ENCODE assay signal across 18 cellular contexts in genomic region chr1:180836414-180836813, GRCh38.
DNase-seq lines count a peak whose midpoint lies in the region; ATAC-seq and TF ChIP-seq lines count a peak whose summit lies in the region.
"Had no signal": no experiment of that assay in that cellular context is flagged by ENCODE, and none has a peak within 500 bp of the region (broad histone marks: within the 10 kb centered on the region; RNA-seq: fewer than 3 reads in every experiment).

No MANE protein-coding gene starts in this region.

- H3K27me3 ChIP-seq in HAP-1 (ENCODE audit: low read depth) (no peaks in the 10 kb centered on the region), endodermal cell (ENCODE audit: control insufficient read depth, insufficient read depth, low read length, poor library complexity, severe bottlenecking) (no peaks in the 10 kb centered on the region)
- H3K27me3 ChIP-seq: SJCRH30 had no signal

- H3K9me3 ChIP-seq in HAP-1 (no peaks in the 10 kb centered on the region), T-helper 17 cell (ENCODE audit: control insufficient read depth, low read length, poor library complexity, severe bottlenecking) (peaks cover 2% of the 10 kb centered on the region), endodermal cell (ENCODE audit: control insufficient read depth, low read length) (peaks cover 23% of the 10 kb centered on the region)

- peak; percentile 66 to 68 for DNase-seq in HAP-1 (ENCODE audit: low spot score in 2 of 2)
- DNase-seq in T-helper 17 cell = no peak
- DNase-seq in endodermal cell = no peak
- no peak for DNase-seq in neural crest cell (ENCODE audit: low read depth, low spot score)
- no peak for DNase-seq in NCI-H526 (lab: John Stamatoyannopoulos, UW)
- no peak for DNase-seq in MV-4-11 (lab: John Stamatoyannopoulos, UW)
- no peak for DNase-seq in GM03348 (ENCODE audit: low spot score)
- DNase-seq: DND-41, KG1, NCI-H1092 treated with DMSO at 0.1 percent for 48 hours, NCI-H1436 treated with DMSO at 0.1 percent for 48 hours, NCI-H1930, NCI-H226, NCI-H524, NCI-H82, SJCRH30 had no signal

- H3K27me3 Mint-ChIP-seq in T-helper 17 cell (no peaks in the 10 kb centered on the region), endodermal cell (ENCODE audit: insufficient read depth) (no peaks in the 10 kb centered on the region), neural crest cell (ENCODE audit: low read depth) (no peaks in the 10 kb centered on the region)
- H3K27me3 Mint-ChIP-seq: CD4-positive, CD25-positive, alpha-beta regulatory T cell had no signal

- H3K36me3 ChIP-seq in HAP-1 (replicated peaks) = peaks cover 4% of the 10 kb centered on the region
- H3K36me3 ChIP-seq in endodermal cell (ENCODE audit: control insufficient read depth, insufficient read depth, low read length) = no peaks in the 10 kb centered on the region

- no peak overlapping the region for H3K4me3 Mint-ChIP-seq in T-helper 17 cell
- H3K4me3 Mint-ChIP-seq in endodermal cell = no peak overlapping the region
- peak overlapping the region; percentile 80 for H3K4me3 Mint-ChIP-seq in neural crest cell

- no peak for ATAC-seq in T-helper 17 cell
- no peak for ATAC-seq in GM18867 (IDR thresholded peaks at IDR 0.05; ENCODE audit: unreplicated experiment)

- H3K27ac Mint-ChIP-seq in T-helper 17 cell = peak overlapping the region; percentile 47
- H3K27ac Mint-ChIP-seq in endodermal cell = no peak overlapping the region
- peak overlapping the region; percentile 94 for H3K27ac Mint-ChIP-seq in neural crest cell (ENCODE audit: unreplicated experiment)

- peaks cover 14% of the 10 kb centered on the region for H3K4me1 Mint-ChIP-seq in T-helper 17 cell
- peaks cover 9% of the 10 kb centered on the region for H3K4me1 Mint-ChIP-seq in endodermal cell
- H3K4me1 Mint-ChIP-seq in neural crest cell = peaks cover 49% of the 10 kb centered on the region

- H3K4me1 ChIP-seq in HAP-1 (peaks cover 24% of the 10 kb centered on the region), endodermal cell (ENCODE audit: control insufficient read depth, insufficient read depth, low read length) (no peaks in the 10 kb centered on the region)
- H3K4me1 ChIP-seq: SJCRH30 had no signal

- TF ChIP-seq CTCF in endodermal cell (conservative IDR thresholded peaks at IDR 0.05) (no peak), neural crest cell (conservative IDR thresholded peaks at IDR 0.05) (no peak)

- 66 to 92% methylated on average over 5 to 6 of the region's 6 CpGs for WGBS in endodermal cell (ENCODE audit: insufficient coverage in 1 of 2, insufficient read length in 1 of 2), 2 experiments

- no peak overlapping the region for H3K9ac ChIP-seq in endodermal cell (ENCODE audit: extremely low read depth, low read length, poor library complexity, severe bottlenecking)

- in situ Hi-C loops in HAP-1 (cut with MboI; ENCODE audit: low sequenced_read_pairs) = no loop called here

- peak overlapping the region; percentile 89 for H3K27ac ChIP-seq in endodermal cell (ENCODE audit: low read depth, low read length)
- H3K27ac ChIP-seq: SJCRH30 had no signal

- H3K9me3 Mint-ChIP-seq in endodermal cell (peaks cover 25% of the 10 kb centered on the region), neural crest cell (peaks cover 11% of the 10 kb centered on the region)

- no peak overlapping the region for H3K4me3 ChIP-seq in HAP-1
- no peak overlapping the region for H3K4me3 ChIP-seq in endodermal cell (ENCODE audit: low read length)
- H3K4me3 ChIP-seq: SJCRH30 had no signal

- H3K36me3 Mint-ChIP-seq in T-helper 17 cell (ENCODE audit: low read depth) (peaks cover 22% of the 10 kb centered on the region), endodermal cell (ENCODE audit: low read depth) (peaks cover 29% of the 10 kb centered on the region), neural crest cell (ENCODE audit: low read depth) (peaks cover 38% of the 10 kb centered on the region)

Comparison
In these comparisons a context has a peak if more than half of its experiments do, and no peak if none do; other contexts are left out.
1. DNase-seq: peak in HAP-1 (2 of 2); none in T-helper 17 cell (0 of 3), endodermal cell (single experiment), neural crest cell (single experiment), NCI-H526 (0 of 2), MV-4-11 (single experiment) and GM03348 (single experiment).